Comparison of ENCODE assay signal across 8 cellular contexts in genomic region chr17:74457146-74457819, GRCh38. TPM values are rescaled to one million over a fixed set of nuclear protein-coding genes. Genes with fewer than 3 reads are reported as not detected.
DNase-seq lines count a peak whose midpoint lies in the region; ATAC-seq and TF ChIP-seq lines count a peak whose summit lies in the region.

No MANE protein-coding gene starts in this region.

- H3F3A ChIP-seq in SK-N-SH (replicated peaks; ENCODE audit: insufficient read depth) = no peaks in the 10 kb centered on the region

- peaks cover 47% of the 10 kb centered on the region for H3K4me1 Mint-ChIP-seq in activated naive CD4-positive, alpha-beta T cell treated with anti-CD3 and anti-CD28 coated beads, Interleukin-2, amount 10 ng/mL, durations not matched to agents 7 days and 5 days
- H3K4me1 Mint-ChIP-seq in glutamatergic neuron (ENCODE audit: low read depth, unreplicated experiment) (peaks cover 34% of the 10 kb centered on the region), progenitor cell of endocrine pancreas (ENCODE audit: low read depth) (peaks cover 28% of the 10 kb centered on the region)

- H3K27ac ChIP-seq in Karpas-422 (ENCODE audit: low read length) (no peak overlapping the region), SK-N-SH (ENCODE audit: low read depth in 2 of 2, low read length in 1 of 2) (no peak overlapping the region), vagina (no peak overlapping the region)

- no peak overlapping the region for H3K4me3 ChIP-seq in Karpas-422 (ENCODE audit: low read length)
- peak overlapping the region in 1 of 2 experiments; percentile 56; a peak in 1 of 4 replicates for H3K4me3 ChIP-seq in SK-N-SH (ENCODE audit: low read depth in 2 of 2, low read length in 1 of 2)
- H3K4me3 ChIP-seq in vagina = no peak overlapping the region

- peak; percentile 99 for TF ChIP-seq RAD21 in SK-N-SH (IDR thresholded peaks at IDR 0.05; ENCODE audit: low read length)

- no peak overlapping the region for H2AFZ ChIP-seq in Karpas-422 (ENCODE audit: low read length)
- H2AFZ ChIP-seq in SK-N-SH (ENCODE audit: low read depth) = peak overlapping the region; percentile 73; the same call in 1 of the 2 replicates

- intact Hi-C loops in vagina (cut with DNase I) = loop anchor here (10.0 kb wide), 1 partner anchor 242 kb away; the partner anchor contains the start of gene TTYH2

- no peaks in the 10 kb centered on the region for H3K9me2 ChIP-seq in Karpas-422 (replicated peaks; ENCODE audit: insufficient read depth, low read length)
- no peaks in the 10 kb centered on the region for H3K9me2 ChIP-seq in SK-N-SH

- H3K4me2 ChIP-seq in Karpas-422 (ENCODE audit: low read depth, low read length, poor library complexity, severe bottlenecking) (no peak overlapping the region), SK-N-SH (no peak overlapping the region)

- peak overlapping the region; percentile 73 for H3K27ac Mint-ChIP-seq in activated naive CD4-positive, alpha-beta T cell treated with anti-CD3 and anti-CD28 coated beads, Interleukin-2, amount 10 ng/mL, durations not matched to agents 7 days and 5 days
- peak overlapping the region; percentile 74 for H3K27ac Mint-ChIP-seq in glutamatergic neuron (ENCODE audit: unreplicated experiment)
- peak overlapping the region; percentile 90 for H3K27ac Mint-ChIP-seq in progenitor cell of endocrine pancreas

- no peaks in the 10 kb centered on the region for H3K9me3 Mint-ChIP-seq in activated naive CD4-positive, alpha-beta T cell treated with anti-CD3 and anti-CD28 coated beads, Interleukin-2, amount 10 ng/mL, durations not matched to agents 7 days and 5 days
- H3K9me3 Mint-ChIP-seq in glutamatergic neuron (ENCODE audit: unreplicated experiment) (peaks cover 13% of the 10 kb centered on the region), progenitor cell of endocrine pancreas (ENCODE audit: low read depth) (no peaks in the 10 kb centered on the region)

- no peak for TF ChIP-seq POLR2A in vagina (IDR thresholded peaks at IDR 0.05)

- H3K27me3 ChIP-seq in Karpas-422 (ENCODE audit: low read length) = no peaks in the 10 kb centered on the region
- H3K27me3 ChIP-seq in SK-N-SH (ENCODE audit: insufficient read depth) = no peaks in the 10 kb centered on the region
- H3K27me3 ChIP-seq in vagina = no peaks in the 10 kb centered on the region

- DNase-seq in DMS153 treated with DMSO at 0.1 percent for 48 hours (lab: John Stamatoyannopoulos, UW; ENCODE audit: unreplicated experiment) (peak; percentile 27), Karpas-422 (peak; percentile 86), SK-N-SH (peak; percentile 89), glutamatergic neuron (peak; percentile 85), progenitor cell of endocrine pancreas (ENCODE audit: low spot score, unreplicated experiment) (peak; percentile 73), vagina (ENCODE audit: extremely low spot score in 2 of 2) (no peak)
- peak; percentile 76 for DNase-seq in activated naive CD4-positive, alpha-beta T cell treated with anti-CD3 and anti-CD28 coated beads, Interleukin-2, amount 10 ng/mL, durations not matched to agents 7 days and 5 days

- no peaks in the 10 kb centered on the region for H4K20me1 ChIP-seq in Karpas-422 (ENCODE audit: insufficient read depth, low read depth, low read length)
- H4K20me1 ChIP-seq in SK-N-SH (ENCODE audit: insufficient read depth) = no peaks in the 10 kb centered on the region

- H3K4me3 Mint-ChIP-seq in activated naive CD4-positive, alpha-beta T cell treated with anti-CD3 and anti-CD28 coated beads, Interleukin-2, amount 10 ng/mL, durations not matched to agents 7 days and 5 days = no peak overlapping the region
- H3K4me3 Mint-ChIP-seq in glutamatergic neuron (ENCODE audit: unreplicated experiment) (no peak overlapping the region), progenitor cell of endocrine pancreas (ENCODE audit: low read depth) (no peak overlapping the region)

- H3K36me3 ChIP-seq in Karpas-422 (ENCODE audit: insufficient read depth, low read length) (no peaks in the 10 kb centered on the region), SK-N-SH (replicated peaks in 1 of 2; ENCODE audit: control insufficient read depth in 1 of 2, insufficient read depth in 2 of 2, low read length in 1 of 2) (no peaks in the 10 kb centered on the region), vagina (no peaks in the 10 kb centered on the region)

- TF ChIP-seq CTCF in SK-N-SH (IDR thresholded peaks at IDR 0.05) = peak; percentile 91
- peak; percentile 94 for TF ChIP-seq CTCF in glutamatergic neuron (IDR thresholded peaks at IDR 0.05; ENCODE audit: partially characterized antibody, unreplicated experiment)
- peak; percentile 96 for TF ChIP-seq CTCF in progenitor cell of endocrine pancreas (IDR thresholded peaks at IDR 0.05; ENCODE audit: unreplicated experiment)
- TF ChIP-seq CTCF in vagina (IDR thresholded peaks at IDR 0.05) = peak; percentile 95 to 98 (median 97)

- POLR2A ChIA-PET in SK-N-SH (lab: Yijun Ruan, JAX) = interaction anchor here (0.9 kb wide), 1 partner anchor 77 kb away, joined by 3 read pairs; no protein-coding TSS in a partner anchor

- TF ChIP-seq EP300 in SK-N-SH (IDR thresholded peaks at IDR 0.05; ENCODE audit: borderline replicate concordance in 1 of 2, low read depth in 1 of 2, low read length in 1 of 2) = no peak

- no peak for ATAC-seq in HG02840 (IDR thresholded peaks at IDR 0.05; ENCODE audit: low FRiP score, unreplicated experiment)

- H3K4me1 ChIP-seq in Karpas-422 (ENCODE audit: low read length) (no peaks in the 10 kb centered on the region), SK-N-SH (ENCODE audit: control insufficient read depth in 1 of 2, insufficient read depth in 2 of 2, low read depth in 1 of 2, low read length in 1 of 2) (peaks cover 0 to 19% of the 10 kb centered on the region in 2 experiments; a peak in 2 of 4 replicates), vagina (peaks cover 37% of the 10 kb centered on the region)

- no peak overlapping the region for H3K9ac ChIP-seq in Karpas-422 (ENCODE audit: low read length)
- no peak overlapping the region for H3K9ac ChIP-seq in SK-N-SH

- WGBS in SK-N-SH (ENCODE audit: low lambda C conversion rate) = 23% methylated on average over 18 of the region's 18 CpGs

- no peaks in the 10 kb centered on the region for H3K36me3 Mint-ChIP-seq in activated naive CD4-positive, alpha-beta T cell treated with anti-CD3 and anti-CD28 coated beads, Interleukin-2, amount 10 ng/mL, durations not matched to agents 7 days and 5 days
- no peaks in the 10 kb centered on the region for H3K36me3 Mint-ChIP-seq in glutamatergic neuron (ENCODE audit: unreplicated experiment)
- H3K36me3 Mint-ChIP-seq in progenitor cell of endocrine pancreas (ENCODE audit: insufficient read depth) = no peaks in the 10 kb centered on the region

- H3K9me3 ChIP-seq in Karpas-422 (ENCODE audit: low read length) (no peaks in the 10 kb centered on the region), SK-N-SH (no peaks in the 10 kb centered on the region), vagina (no peaks in the 10 kb centered on the region)

- CTCF ChIA-PET in SK-N-SH (lab: Yijun Ruan, JAX) = interaction anchor here (0.6 to 8.3 kb wide), 68 partner anchors 9 to 563 kb away, joined by 3 to 122 read pairs (median 5); partner anchors contain the start of genes BTBD17, CD300A, GPRC5C and RPL38
- CTCF ChIA-PET in activated naive CD4-positive, alpha-beta T cell treated with anti-CD3 and anti-CD28 coated beads, Interleukin-2, amount 10 ng/mL, durations not matched to agents 7 days and 5 days (lab: Charles Lee) = interaction anchor here (0.8 to 8.8 kb wide), 28 partner anchors 8 to 146 kb away, joined by 3 to 107 read pairs (median 5); partner anchors contain the start of gene GPR142

- H3K79me2 ChIP-seq in Karpas-422 (ENCODE audit: low read length) (no peaks in the 10 kb centered on the region), SK-N-SH (ENCODE audit: insufficient read depth) (no peaks in the 10 kb centered on the region)

- H3K27me3 Mint-ChIP-seq in activated naive CD4-positive, alpha-beta T cell treated with anti-CD3 and anti-CD28 coated beads, Interleukin-2, amount 10 ng/mL, durations not matched to agents 7 days and 5 days = peaks cover 77% of the 10 kb centered on the region
- H3K27me3 Mint-ChIP-seq in glutamatergic neuron (ENCODE audit: unreplicated experiment) (peaks cover 16% of the 10 kb centered on the region), progenitor cell of endocrine pancreas (peaks cover 7% of the 10 kb centered on the region)

TF ChIP-seq in SK-N-SH, 30 proteins besides CTCF, POLR2A, EP300 and RAD21:
- TF ChIP-seq USF2 (IDR thresholded peaks at IDR 0.05; ENCODE audit: borderline replicate concordance, low read depth, low read length) (no peak), SMC3 (IDR thresholded peaks at IDR 0.05; ENCODE audit: low read depth, low read length) (peak; percentile 97), YY1 (IDR thresholded peaks at IDR 0.05; ENCODE audit: low read depth) (peak; percentile 77; the same call in 1 of the 2 replicates), GATA2 (CRISPR knock-in tag; IDR thresholded peaks at IDR 0.05) (0 out of 2 replicates have a peak, but pooled peaks have one; percentile 7)
TF ChIP-seq in SK-N-SH: peak in this region for 3.

RNA-seq across cellular contexts. Expression of gene CD300A, which starts 9.2 kb away (rescaled TPM):
- not detected in 2 replicates for total RNA-seq in Karpas-422 (2014; rRNA removed; shearing (Covaris generic); ENCODE audit: low replicate concordance)
- polyA plus RNA-seq in SK-N-SH (2012; rRNA removed) = not detected in 2 replicates
- polyA plus RNA-seq in SK-N-SH (2012; cell fraction: cytosol; rRNA removed) = not detected in 2 replicates
- polyA plus RNA-seq in SK-N-SH (2012; cell fraction: nucleus; rRNA removed) = not detected in 2 replicates
- 0.25 TPM for total RNA-seq in glutamatergic neuron (ENCODE audit: unreplicated experiment)
- total RNA-seq in progenitor cell of endocrine pancreas = 3.9 and 4.5 TPM in 2 replicates
- total RNA-seq in vagina = 4.2 TPM

RNA-seq across cellular contexts. Expression of gene GPRC5C, which starts 25.4 kb away (rescaled TPM):
- total RNA-seq in Karpas-422 (2014; rRNA removed; shearing (Covaris generic); ENCODE audit: low replicate concordance) = not detected in 2 replicates
- polyA plus RNA-seq in SK-N-SH (2012; rRNA removed) = not detected in 2 replicates
- 0.03 TPM in 1 of 2 replicates, not detected in the other for polyA plus RNA-seq in SK-N-SH (2012; cell fraction: cytosol; rRNA removed)
- not detected in 2 replicates for polyA plus RNA-seq in SK-N-SH (2012; cell fraction: nucleus; rRNA removed)
- total RNA-seq in glutamatergic neuron (ENCODE audit: unreplicated experiment) (93.3 TPM), progenitor cell of endocrine pancreas (182 and 207 TPM in 2 replicates), vagina (27.5 TPM)

Comparison
In these comparisons a context has a peak if more than half of its experiments do, and no peak if none do; other contexts are left out.
1. DNase-seq: peak in DMS153 treated with DMSO at 0.1 percent for 48 hours (single experiment), Karpas-422 (single experiment), SK-N-SH (single experiment), activated naive CD4-positive, alpha-beta T cell treated with anti-CD3 and anti-CD28 coated beads, Interleukin-2, amount 10 ng/mL, durations not matched to agents 7 days and 5 days (single experiment), glutamatergic neuron (single experiment) and progenitor cell of endocrine pancreas (single experiment); none in vagina (0 of 2).
2. RNA of gene GPRC5C, which starts 25.4 kb away (total RNA-seq): 182 to 207 TPM in progenitor cell of endocrine pancreas, 93.3 TPM in glutamatergic neuron (single experiment) and 27.5 TPM in vagina (single experiment); not detected in Karpas-422; every median in the first group is over 10 times any median in the second.
3. Peak in every context shown above with its lines, with median percentiles within 50 percentile points of each other: CTCF ChIP-seq and H3K27ac Mint-ChIP-seq.